In the genomic region with DNA sequence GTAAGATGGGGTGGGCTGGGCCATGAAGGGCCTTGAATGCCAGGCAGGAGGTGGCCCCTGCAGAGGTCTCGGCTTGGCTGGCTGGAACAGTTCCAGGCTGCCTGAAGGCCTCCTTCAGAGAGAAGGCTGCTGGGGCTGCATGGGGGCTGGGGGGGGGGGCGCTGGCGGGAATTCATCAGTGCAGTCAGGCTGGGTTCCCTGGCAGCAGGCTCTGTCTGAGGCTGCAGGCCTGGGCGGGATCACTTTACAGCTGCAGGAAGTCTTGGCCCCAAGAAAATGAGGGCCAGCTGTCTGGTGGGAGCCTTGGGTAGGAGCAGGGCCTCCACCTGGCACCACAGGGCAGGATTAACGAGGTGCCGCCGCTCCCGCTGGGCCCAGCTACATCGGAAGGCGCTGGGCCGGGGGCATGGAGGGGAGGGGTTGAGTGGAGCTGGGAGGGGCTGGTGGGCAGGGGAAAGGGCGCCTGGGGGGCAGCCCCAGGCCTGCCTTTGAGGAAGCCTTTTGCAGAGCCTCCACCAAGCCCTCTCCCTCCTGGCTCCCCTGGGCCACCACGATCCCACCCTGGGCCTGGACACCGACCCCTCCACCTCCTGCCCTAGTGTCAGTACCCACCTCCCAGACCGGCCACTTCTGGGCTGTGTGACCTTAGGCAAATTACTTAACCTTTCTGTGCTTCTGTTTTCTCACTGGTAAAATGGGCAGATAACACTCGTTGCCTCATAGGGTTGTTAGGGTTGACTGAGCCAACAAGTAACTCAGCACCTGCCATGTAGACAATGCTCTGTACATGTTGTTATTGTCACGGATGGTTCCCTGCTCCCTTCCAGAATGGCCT, we compare ENCODE assay signal across 8 cellular contexts. TPM values are rescaled to one million over a fixed set of nuclear protein-coding genes. Genes with fewer than 3 reads are reported as not detected.
DNase-seq lines count a peak whose midpoint lies in the region; ATAC-seq and TF ChIP-seq lines count a peak whose summit lies in the region.

No MANE protein-coding gene starts in this region.

- peak overlapping the region; percentile 22 for H3K4me3 ChIP-seq in Loucy (ENCODE audit: low read length, poor library complexity, severe bottlenecking)
- H3K4me3 ChIP-seq in body of pancreas: no peak overlapping the region

- TF ChIP-seq CTCF in Loucy (conservative IDR thresholded peaks at IDR 0.05; ENCODE audit: low read length) (no peak), body of pancreas (IDR thresholded peaks at IDR 0.05) (no peak), nephron progenitor cell (IDR thresholded peaks at IDR 0.05) (no peak)

- peak overlapping the region in 3 of 4 donors; percentile 28 to 40 (median 30) for H3K27ac ChIP-seq in body of pancreas

- no peaks in the 10 kb centered on the region for H4K20me1 ChIP-seq in Loucy (ENCODE audit: insufficient read depth, low read length, poor library complexity, severe bottlenecking)

- no peak for TF ChIP-seq POLR2A in body of pancreas (IDR thresholded peaks at IDR 0.05)

- H3K4me3 Mint-ChIP-seq in nephron progenitor cell: no peak overlapping the region

- peak; percentile 2 for ATAC-seq in body of pancreas
- ATAC-seq in GM21526 (IDR thresholded peaks at IDR 0.05; ENCODE audit: low FRiP score, unreplicated experiment): no peak
- ATAC-seq in GM21576 (IDR thresholded peaks at IDR 0.05; ENCODE audit: unreplicated experiment): no peak

- H3K79me2 ChIP-seq in Loucy (ENCODE audit: insufficient read depth, low read length): no peaks in the 10 kb centered on the region

- peak overlapping the region; percentile 65 for H3K9ac ChIP-seq in Loucy (ENCODE audit: low read depth, low read length, poor library complexity, severe bottlenecking)

- no peak overlapping the region for H3K27ac Mint-ChIP-seq in nephron progenitor cell

- H3K9me3 ChIP-seq in Loucy (ENCODE audit: insufficient read depth, low read depth, low read length) (no peaks in the 10 kb centered on the region), body of pancreas (no peaks in the 10 kb centered on the region)

- H3K9me3 Mint-ChIP-seq in nephron progenitor cell: no peaks in the 10 kb centered on the region

- DNase-seq in AG20443 (ENCODE audit: low spot score) (peak; percentile 52), body of pancreas (peak in 2 of 4 donors; percentile 33 to 39), nephron progenitor cell (peak; percentile 32), HT-29 (ENCODE audit: low spot score) (no peak)
- no peak for DNase-seq in activated CD4-positive, alpha-beta T cell treated with anti-CD3 and anti-CD28 coated beads for 48 hours

- no peaks in the 10 kb centered on the region for H3K9me2 ChIP-seq in Loucy (replicated peaks; ENCODE audit: low read depth, low read length)

- peaks cover 21% of the 10 kb centered on the region for H3K4me1 ChIP-seq in Loucy (ENCODE audit: insufficient read depth, low read length, poor library complexity, severe bottlenecking)
- H3K4me1 ChIP-seq in body of pancreas: peaks cover 26% of the 10 kb centered on the region

- peak overlapping the region; percentile 75 for H3K4me2 ChIP-seq in Loucy (ENCODE audit: low read depth, low read length, poor library complexity, severe bottlenecking)

- H3K36me3 Mint-ChIP-seq in nephron progenitor cell (ENCODE audit: low read depth): no peaks in the 10 kb centered on the region

- intact Hi-C loops in body of pancreas (cut with DNase I): loop anchor here (5.0 kb wide), 1 partner anchor 232 kb away; no protein-coding TSS in a partner anchor

- WGBS in body of pancreas, 2 donors: 50 to 65% methylated on average over 8 to 17 of the region's 17 CpGs

- H3F3A ChIP-seq in Loucy (ENCODE audit: low read depth): no peaks in the 10 kb centered on the region

- H3K4me1 Mint-ChIP-seq in nephron progenitor cell: peaks cover 36% of the 10 kb centered on the region

- no peaks in the 10 kb centered on the region for H3K27me3 ChIP-seq in Loucy (ENCODE audit: insufficient read depth, low read length, poor library complexity, severe bottlenecking)
- H3K27me3 ChIP-seq in body of pancreas: no peaks in the 10 kb centered on the region

- H3K36me3 ChIP-seq in Loucy (ENCODE audit: insufficient read depth, low read length): no peaks in the 10 kb centered on the region; the same call in 1 of the 2 replicates
- peaks cover 0 to 2% of the 10 kb centered on the region in 2 donors for H3K36me3 ChIP-seq in body of pancreas (replicated peaks in 1 of 2; ENCODE audit: insufficient read depth in 1 of 2, low read depth in 2 of 2)

- peaks cover 8% of the 10 kb centered on the region for H3K27me3 Mint-ChIP-seq in nephron progenitor cell (ENCODE audit: low read depth, poor library complexity)

- H2AFZ ChIP-seq in Loucy (ENCODE audit: low read length): peak overlapping the region; percentile 43; the same call in 1 of the 2 replicates

RNA-seq across cellular contexts. Expression of a gene that starts 31.0 kb away (rescaled TPM):
- 10 to 100 TPM in 1 of 2 donors, 1 to 10 TPM in 1; 9.3 to 32.0 TPM for total RNA-seq in body of pancreas
- total RNA-seq in HT-29 (2014; rRNA removed; shearing (Covaris generic)): 14.9 and 21.6 TPM in 2 replicates

RNA-seq across cellular contexts. Expression of a gene that starts 50.0 kb away (rescaled TPM):
- total RNA-seq in body of pancreas: 1 to 10 TPM; 7.9 to 9.3 TPM
- total RNA-seq in HT-29 (2014; rRNA removed; shearing (Covaris generic)): 154 and 155 TPM in 2 replicates

RNA-seq across cellular contexts. Expression of a gene that starts 50.2 kb away (rescaled TPM):
- 10 to 100 TPM; 34.0 to 42.2 TPM for total RNA-seq in body of pancreas
- 32.4 and 34.9 TPM in 2 replicates for total RNA-seq in HT-29 (2014; rRNA removed; shearing (Covaris generic))

Comparison
In these comparisons a context has a peak if more than half of its experiments do, and no peak if none do; other contexts are left out.
1. DNase-seq: peak in AG20443 (single experiment) and nephron progenitor cell (single experiment); none in HT-29 (single experiment) and activated CD4-positive, alpha-beta T cell treated with anti-CD3 and anti-CD28 coated beads for 48 hours (single experiment).
2. RNA of a gene that starts 50.0 kb away (total RNA-seq): 154 to 155 TPM in HT-29; 7.9 to 9.3 TPM in body of pancreas; every median in the first group is over 10 times any median in the second.